In the genomic region with DNA sequence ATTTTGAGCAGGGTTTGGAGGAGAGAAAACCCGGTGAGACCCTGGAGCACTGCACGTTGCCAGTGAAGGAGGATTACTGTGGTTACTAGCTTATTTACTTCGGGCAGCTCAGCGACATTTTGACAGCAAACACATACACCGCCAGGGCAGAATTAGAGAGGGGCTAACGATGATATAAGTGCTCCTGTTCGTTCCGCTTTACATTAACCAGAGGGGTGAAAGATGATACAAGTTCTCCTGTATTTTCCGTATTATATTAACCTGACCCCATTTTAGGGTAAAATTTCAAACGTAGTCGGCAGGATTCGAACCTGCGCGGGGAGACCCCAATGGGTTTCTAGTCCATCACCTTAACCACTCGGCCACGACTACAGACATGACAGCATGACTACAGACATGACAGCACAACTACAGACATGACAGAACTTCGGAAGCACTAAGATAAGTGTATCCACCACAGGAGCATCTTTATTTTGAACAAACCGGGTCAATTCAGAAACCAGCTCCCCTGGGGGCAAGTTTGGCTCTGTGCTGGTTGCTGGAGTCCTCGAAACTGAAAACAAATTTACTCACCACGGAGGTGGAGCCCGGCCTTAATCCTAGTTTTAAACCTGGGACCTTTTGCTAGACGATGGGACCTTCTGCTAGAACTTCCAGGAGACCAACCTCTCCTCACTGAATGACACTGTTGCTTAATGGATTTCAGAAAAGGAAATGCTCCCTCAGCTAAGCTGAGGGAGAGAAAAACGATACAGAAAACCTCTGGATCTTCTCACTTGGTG, we compare ENCODE assay signal across 8 cellular contexts.
A peak's percentile ranks its signal among the peaks of the same experiment; 100 is the strongest.
DNase-seq lines count a peak whose midpoint lies in the region; TF ChIP-seq lines count a peak whose summit lies in the region.

No MANE protein-coding gene starts in this region.

- H3K4me1 Mint-ChIP-seq in H9 (peaks cover 10 to 14% of the 10 kb centered on the region in 2 experiments), chondrocyte (ENCODE audit: low read depth) (peaks cover 13% of the 10 kb centered on the region)

- H3K4me3 ChIP-seq in NT2/D1 (ENCODE audit: insufficient read length, low read depth) = peak overlapping the region; percentile 48
- no peak overlapping the region for H3K4me3 ChIP-seq in transverse colon
- H3K4me3 ChIP-seq in effector memory CD4-positive, alpha-beta T cell (ENCODE audit: insufficient read depth, low read depth, low read length, poor library complexity, severe bottlenecking) = no peak overlapping the region

- peaks cover 10% of the 10 kb centered on the region for H3K23me2 ChIP-seq in H9 (ENCODE audit: insufficient read length, low read depth, low read length, poor library complexity, severe bottlenecking)

- no peak for TF ChIP-seq POLR2A in transverse colon (IDR thresholded peaks at IDR 0.05)

- WGBS in H9 (ENCODE audit: extremely low coverage, insufficient read length, low lambda C conversion rate) = no CpG with 5 or more reads among the region's 23 CpGs
- 14 to 15% methylated on average over 7 to 23 of the region's 23 CpGs for WGBS in transverse colon (ENCODE audit: low coverage in 1 of 2), 2 donors

- no peak for TF ChIP-seq EP300 in transverse colon (IDR thresholded peaks at IDR 0.05; ENCODE audit: low read depth)

- intact Hi-C loops in transverse colon (cut with DNase I; ENCODE audit: low total_unique reads) = no loop called here

- no peak overlapping the region for H3K14ac ChIP-seq in H9 (ENCODE audit: insufficient read depth, low read length)

- peak overlapping the region; percentile 84 to 97 for H3K4me3 Mint-ChIP-seq in H9
- H3K4me3 Mint-ChIP-seq in chondrocyte (ENCODE audit: unreplicated experiment) = peak overlapping the region; percentile 56

- no peaks in the 10 kb centered on the region for H3K79me1 ChIP-seq in H9 (ENCODE audit: insufficient read depth, low read depth, low read length, poor library complexity, severe bottlenecking)

- H3T11ph ChIP-seq in H9 (ENCODE audit: low read length) = no peak overlapping the region

- H3K79me2 ChIP-seq in H9 (ENCODE audit: insufficient read depth, low read length) = no peaks in the 10 kb centered on the region

- H3K9ac ChIP-seq in H9 (ENCODE audit: extremely low read depth, insufficient read length, low read length) (no peak overlapping the region), NT2/D1 (ENCODE audit: insufficient read length, low read depth) (peak overlapping the region; percentile 24)

- H3K4ac ChIP-seq in H9 (ENCODE audit: low read depth, low read length) = no peak overlapping the region

- H3K27me3 ChIP-seq in H9 (ENCODE audit: insufficient read depth, low read length) = no peaks in the 10 kb centered on the region
- peaks cover 30% of the 10 kb centered on the region for H3K27me3 ChIP-seq in NT2/D1 (ENCODE audit: insufficient read depth, insufficient read length)
- H3K27me3 ChIP-seq in transverse colon = peaks cover 100% of the 10 kb centered on the region
- H3K27me3 ChIP-seq in effector memory CD4-positive, alpha-beta T cell (replicated peaks; ENCODE audit: control insufficient read depth, insufficient read depth, low read length, poor library complexity, severe bottlenecking) = peaks cover 35% of the 10 kb centered on the region

- H3K9me3 ChIP-seq in H9 (ENCODE audit: control insufficient read depth, low read depth, low read length) = no peaks in the 10 kb centered on the region
- no peaks in the 10 kb centered on the region for H3K9me3 ChIP-seq in NT2/D1 (ENCODE audit: insufficient read depth, low read length)
- H3K9me3 ChIP-seq in transverse colon = no peaks in the 10 kb centered on the region
- no peaks in the 10 kb centered on the region for H3K9me3 ChIP-seq in effector memory CD4-positive, alpha-beta T cell (ENCODE audit: control insufficient read depth, low read length)

- no peak overlapping the region for H2BK20ac ChIP-seq in H9 (ENCODE audit: low read depth, low read length, poor library complexity, severe bottlenecking)

- H4K91ac ChIP-seq in H9 (ENCODE audit: insufficient read length, low read depth, low read length) = no peak overlapping the region

- no peaks in the 10 kb centered on the region; the same call in 1 of the 2 replicates for H3K4me1 ChIP-seq in H9 (ENCODE audit: insufficient read depth, low read length)
- no peaks in the 10 kb centered on the region for H3K4me1 ChIP-seq in NT2/D1 (ENCODE audit: insufficient read depth, insufficient read length)
- peaks cover 0 to 7% (median 0%) of the 10 kb centered on the region in 4 donors for H3K4me1 ChIP-seq in transverse colon
- H3K4me1 ChIP-seq in effector memory CD4-positive, alpha-beta T cell (ENCODE audit: control insufficient read depth, insufficient read depth, low read length, poor library complexity, severe bottlenecking) = no peaks in the 10 kb centered on the region

- H3K23ac ChIP-seq in H9 (ENCODE audit: insufficient read length, low read depth, low read length) = no peak overlapping the region

- H3K9me3 Mint-ChIP-seq in H9 (no peaks in the 10 kb centered on the region; a peak in 1 of 5 replicates), chondrocyte (ENCODE audit: low read depth) (no peaks in the 10 kb centered on the region)

- H3K27me3 Mint-ChIP-seq in H9 (ENCODE audit: low read depth) = peaks cover 19% of the 10 kb centered on the region
- H3K27me3 Mint-ChIP-seq in chondrocyte (ENCODE audit: low read depth) = peaks cover 40% of the 10 kb centered on the region

- peak overlapping the region; percentile 55 for H3K4me2 ChIP-seq in H9 (ENCODE audit: insufficient read depth, insufficient read length, low read length)

- DNase-seq in EL (peak; percentile 77), H9 (peak; percentile 81), NT2/D1 (ENCODE audit: low read depth, low spot score) (peak; percentile 57), chondrocyte (ENCODE audit: low spot score) (no peak), transverse colon (no peak), hepatic stellate cell (ENCODE audit: low spot score) (no peak)
- peak; percentile 35 to 43 for DNase-seq in stimulated activated CD4-positive, alpha-beta T cell treated with anti-CD3 and anti-CD28 coated beads, Interleukin-4, amount 100 ng/mL, for 48 hours (ENCODE audit: low read depth in 2 of 2)
- no peak for DNase-seq in effector memory CD4-positive, alpha-beta T cell

- in situ Hi-C loops in transverse colon (cut with MboI; ENCODE audit: low pct_ligation_motif_present in 1 of 4, low pct_unique_long_range_greater_than_20kb in 1 of 4, low sequenced_read_pairs in 3 of 4) = no loop called here

- no peak overlapping the region for H2BK12ac ChIP-seq in H9 (ENCODE audit: insufficient read length, low read depth, low read length)

- no peak overlapping the region for H3K56ac ChIP-seq in H9 (ENCODE audit: insufficient read length, low read depth, low read length)

- H3K27ac Mint-ChIP-seq in H9 (peak overlapping the region in 2 of 3 experiments; percentile 79 to 87; a peak in 3 of 7 replicates), chondrocyte (ENCODE audit: unreplicated experiment) (no peak overlapping the region)

- no peak overlapping the region for H4K5ac ChIP-seq in H9 (ENCODE audit: insufficient read length, low read depth, low read length)

- H3K36me3 Mint-ChIP-seq in H9 (ENCODE audit: insufficient read depth in 1 of 3, low read depth in 3 of 3) = no peaks in the 10 kb centered on the region
- peaks cover 1% of the 10 kb centered on the region for H3K36me3 Mint-ChIP-seq in chondrocyte (ENCODE audit: low read depth)

- H3K18ac ChIP-seq in H9 (ENCODE audit: insufficient read length, low read depth, low read length) = no peak overlapping the region

- H2BK15ac ChIP-seq in H9 (ENCODE audit: low read depth, low read length) = no peak overlapping the region

- no peaks in the 10 kb centered on the region for H4K20me1 ChIP-seq in H9 (ENCODE audit: control insufficient read depth, insufficient read depth, insufficient read length)

- no peak for TF ChIP-seq CTCF in H9 (conservative IDR thresholded peaks at IDR 0.05)
- no peak for TF ChIP-seq CTCF in chondrocyte (IDR thresholded peaks at IDR 0.05)
- no peak for TF ChIP-seq CTCF in transverse colon (IDR thresholded peaks at IDR 0.05)

- H2BK5ac ChIP-seq in H9 (ENCODE audit: insufficient read length, low read length) = no peak overlapping the region

- H2AK5ac ChIP-seq in H9 (ENCODE audit: insufficient read length, low read length) = no peak overlapping the region

- H4K8ac ChIP-seq in H9 (replicated peaks; ENCODE audit: insufficient read length, low read depth, low read length) = no peak overlapping the region

- no peak overlapping the region for H3K27ac ChIP-seq in H9 (ENCODE audit: insufficient read length, low read depth, low read length)
- H3K27ac ChIP-seq in transverse colon = no peak overlapping the region
- no peak overlapping the region for H3K27ac ChIP-seq in effector memory CD4-positive, alpha-beta T cell (ENCODE audit: insufficient read depth, low read length, poor library complexity, severe bottlenecking)

- H3K36me3 ChIP-seq in NT2/D1 (ENCODE audit: insufficient read depth, insufficient read length, low read length) (no peaks in the 10 kb centered on the region), transverse colon (no peaks in the 10 kb centered on the region)
- no peaks in the 10 kb centered on the region for H3K36me3 ChIP-seq in effector memory CD4-positive, alpha-beta T cell (ENCODE audit: control insufficient read depth, insufficient read depth, low read length)

- H2AFZ ChIP-seq in H9 (ENCODE audit: low read length) = no peak overlapping the region

- H2BK120ac ChIP-seq in H9 (ENCODE audit: low read depth, low read length, poor library complexity, severe bottlenecking) = no peak overlapping the region

Comparison
In these comparisons a context has a peak if more than half of its experiments do, and no peak if none do; other contexts are left out.
1. DNase-seq: peak in EL (single experiment), H9 (single experiment), NT2/D1 (single experiment) and stimulated activated CD4-positive, alpha-beta T cell treated with anti-CD3 and anti-CD28 coated beads, Interleukin-4, amount 100 ng/mL, for 48 hours (2 of 2); none in chondrocyte (single experiment), transverse colon (single experiment), effector memory CD4-positive, alpha-beta T cell (0 of 3) and hepatic stellate cell (single experiment).